In genomic region chr7:133790911-133791310, GRCh38 we compare ENCODE assay signal across 33 cellular contexts.
"Had no signal": no experiment of that assay in that cellular context is flagged by ENCODE, and none has a peak within 500 bp of the region (broad histone marks: within the 10 kb centered on the region; RNA-seq: fewer than 3 reads in every experiment).

No MANE protein-coding gene starts in this region.

- DNase-seq: Karpas-422, Kasumi-1, MG63, MM.1S, MV-4-11, NCI-H1048, NCI-H1092, NCI-H1092 treated with DMSO at 0.1 percent for 48 hours, NCI-H1105, NCI-H1105 treated with DMSO at 0.1 percent for 48 hours, NCI-H1417 treated with DMSO at 0.1 percent for 48 hours, NCI-H1436, NCI-H1436 treated with DMSO at 0.1 percent for 48 hours, NCI-H146, NCI-H1694, NCI-H1694 treated with DMSO at 0.1 percent for 48 hours, NCI-H187, NCI-H187 treated with DMSO at 0.1 percent for 48 hours, NCI-H1930, NCI-H2029, NCI-H2029 treated with DMSO at 0.1 percent for 48 hours, NCI-H2081, NCI-H2081 treated with DMSO at 0.1 percent for 48 hours, NCI-H2107, NCI-H2171, NCI-H2171 treated with DMSO at 0.1 percent for 48 hours, NCI-H2227 treated with DMSO at 0.1 percent for 48 hours, NCI-H226, NCI-H446, NCI-H446 treated with DMSO at 0.1 percent for 48 hours, NCI-H510A, NCI-H510A treated with DMSO at 0.1 percent for 48 hours, NCI-H524 had no signal

- H3K27me3 ChIP-seq: MG63 had no signal

- H3K9me3 ChIP-seq: MG63 had no signal

- H3K4me3 ChIP-seq: MG63 had no signal

- H3K36me3 ChIP-seq: MG63 had no signal
